ENCODE assay signal across 21 cellular contexts in genomic region chr14:82724296-82724695, GRCh38.
"Had no signal": no experiment of that assay in that cellular context is flagged by ENCODE, and none has a peak within 500 bp of the region (broad histone marks: within the 10 kb centered on the region; RNA-seq: fewer than 3 reads in every experiment).

No MANE protein-coding gene starts in this region.

- H3K9me3 ChIP-seq: body of pancreas, gastroesophageal sphincter, pancreas, psoas muscle, right atrium auricular region, tibial artery had no signal

- H3K4me1 ChIP-seq: body of pancreas, pancreas, psoas muscle, right atrium auricular region had no signal

- FAIRE-seq: endometrium, islet of Langerhans, pancreas had no signal

- H3K27me3 ChIP-seq: body of pancreas, gastroesophageal sphincter, pancreas, right atrium auricular region, tibial artery had no signal

- H3K27ac ChIP-seq: body of pancreas, gastroesophageal sphincter, pancreas, psoas muscle, right atrium auricular region, tibial artery, WERI-Rb-1 had no signal

- ATAC-seq: activated CD8-positive, alpha-beta T cell treated with anti-CD3 and anti-CD28 coated beads, Interleukin-2, amount 10 ng/mL, durations not matched to agents 7 days and 5 days; activated naive CD8-positive, alpha-beta T cell treated with anti-CD3 and anti-CD28 coated beads, Interleukin-2, amount 50 U/mL, for 24 hours; body of pancreas; gastroesophageal sphincter; pancreas; psoas muscle; stimulated activated naive CD8-positive, alpha-beta T cell treated with anti-CD3 and anti-CD28 coated beads, Interleukin-15, Interleukin-2, amounts not matched to agents 100 U/mL and 50 U/mL, for 24 hours had no signal

- H3K4me3 ChIP-seq: body of pancreas, gastroesophageal sphincter, pancreas, psoas muscle, right atrium auricular region, tibial artery had no signal

- H3K36me3 ChIP-seq: gastroesophageal sphincter, pancreas, right atrium auricular region, tibial artery, WERI-Rb-1 had no signal

- DNase-seq: activated CD4-positive, alpha-beta T cell treated with anti-CD3 and anti-CD28 coated beads, Interleukin-2, amount 10 ng/mL, durations not matched to agents 7 days and 5 days; activated CD4-positive, CD25-positive, alpha-beta regulatory T cell treated with anti-CD3 and anti-CD28 coated beads, Interleukin-2, amount 50 U/mL, for 72 hours; activated CD8-positive, alpha-beta T cell treated with anti-CD3 and anti-CD28 coated beads, Interleukin-2, amount 10 ng/mL, durations not matched to agents 7 days and 5 days; activated gamma-delta T cell; activated naive CD4-positive, alpha-beta T cell treated with anti-CD3 and anti-CD28 coated beads, Interleukin-2, amount 50 U/mL, for 16 hours; activated naive CD8-positive, alpha-beta T cell treated with anti-CD3 and anti-CD28 coated beads, Interleukin-2, amount 50 U/mL, for 24 hours; anterior cingulate cortex; body of pancreas; caudate nucleus; effector CD4-positive, alpha-beta T cell; head of caudate nucleus; pancreas; psoas muscle; stimulated activated CD4-positive, alpha-beta T cell treated with anti-CD3 and anti-CD28 coated beads, Interleukin-4, amount 100 ng/mL, for 24 hours; stimulated activated naive CD8-positive, alpha-beta T cell treated with anti-CD3 and anti-CD28 coated beads, Interleukin-15, Interleukin-2, amounts not matched to agents 100 U/mL and 50 U/mL, for 24 hours; tibial artery; WERI-Rb-1 had no signal
